1 cellular context compared by ENCODE assay signal in genomic region chr11:111926505-111927391, GRCh38.
TF ChIP-seq lines count a peak whose summit lies in the region.

No MANE protein-coding gene starts in this region.

TF ChIP-seq in HepG2, 621 proteins besides CTCF, POLR2A, EP300 and RAD21 (continued from another document and continues in another):
- TF ChIP-seq ZBED4 (CRISPR knock-in tag; IDR thresholded peaks at IDR 0.05; ENCODE audit: borderline replicate concordance) = 0 out of 2 replicates have a peak, but pooled peaks have one; percentile 47
- TF ChIP-seq ZSCAN5A (CRISPR knock-in tag; IDR thresholded peaks at IDR 0.05; ENCODE audit: borderline replicate concordance) = no peak
- TF ChIP-seq ZNF550 (CRISPR knock-in tag; IDR thresholded peaks at IDR 0.05; ENCODE audit: borderline replicate concordance) = no peak
- no peak for TF ChIP-seq AFF4 (CRISPR knock-in tag; IDR thresholded peaks at IDR 0.05)
- TF ChIP-seq THYN1 (CRISPR knock-in tag; IDR thresholded peaks at IDR 0.05; ENCODE audit: borderline replicate concordance, low read depth) = no peak
- TF ChIP-seq ZNF430 (CRISPR knock-in tag; IDR thresholded peaks at IDR 0.05) = peak; percentile 91; the same call in 1 of the 2 replicates
- 0 out of 2 replicates have a peak, but pooled peaks have one; percentile 36 for TF ChIP-seq NRL (CRISPR knock-in tag; IDR thresholded peaks at IDR 0.05; ENCODE audit: borderline replicate concordance)
- no peak; the same call in 1 of the 2 replicates for TF ChIP-seq GATA4 (IDR thresholded peaks at IDR 0.05; ENCODE audit: borderline replicate concordance, low read depth)
- TF ChIP-seq NFE2 (CRISPR knock-in tag; IDR thresholded peaks at IDR 0.05) = no peak
- no peak for TF ChIP-seq TMF1 (CRISPR knock-in tag; IDR thresholded peaks at IDR 0.05; ENCODE audit: low read depth)
- TF ChIP-seq ZNF891 (CRISPR knock-in tag; IDR thresholded peaks at IDR 0.05) = no peak; the same call in 1 of the 2 replicates
- peak; percentile 76 for TF ChIP-seq ZNF574 (CRISPR knock-in tag; IDR thresholded peaks at IDR 0.05)
- no peak; the same call in 1 of the 2 replicates for TF ChIP-seq ZNF335 (CRISPR knock-in tag; IDR thresholded peaks at IDR 0.05)
- no peak for TF ChIP-seq PAF1 (CRISPR knock-in tag; IDR thresholded peaks at IDR 0.05)
- TF ChIP-seq ZFX (CRISPR knock-in tag; IDR thresholded peaks at IDR 0.05; ENCODE audit: low read depth) = peak; percentile 89
- peak; percentile 51; the same call in 1 of the 2 replicates for TF ChIP-seq ELF1 (CRISPR knock-in tag; IDR thresholded peaks at IDR 0.05)
- no peak for TF ChIP-seq ZNF883 (CRISPR knock-in tag; IDR thresholded peaks at IDR 0.05; ENCODE audit: not compliant biosample characterization)
- no peak for TF ChIP-seq HCFC1 (IDR thresholded peaks at IDR 0.05; ENCODE audit: low read depth, low read length)
- TF ChIP-seq RBM22 (optimal IDR thresholded peaks at IDR 0.05; ENCODE audit: low read length) = no peak
- TF ChIP-seq ZNF331 (CRISPR knock-in tag; IDR thresholded peaks at IDR 0.05) = peak; percentile 49
- no peak for TF ChIP-seq ZSCAN12 (CRISPR knock-in tag; IDR thresholded peaks at IDR 0.05)
- TF ChIP-seq LBX2 (CRISPR knock-in tag; IDR thresholded peaks at IDR 0.05; ENCODE audit: borderline replicate concordance) = no peak
- TF ChIP-seq TBX2 (CRISPR knock-in tag; IDR thresholded peaks at IDR 0.05; ENCODE audit: borderline replicate concordance) = peak; percentile 68
- peak; percentile 46; the same call in 1 of the 2 replicates for TF ChIP-seq HIVEP1 (CRISPR knock-in tag; IDR thresholded peaks at IDR 0.05)
- no peak for TF ChIP-seq ZNF468 (CRISPR knock-in tag; IDR thresholded peaks at IDR 0.05)
- TF ChIP-seq ELK4 (CRISPR knock-in tag; IDR thresholded peaks at IDR 0.05; ENCODE audit: borderline replicate concordance) = no peak
- TF ChIP-seq HNRNPLL (IDR thresholded peaks at IDR 0.05; ENCODE audit: low read depth, low read length, poor library complexity, severe bottlenecking) = peak; percentile 86
- TF ChIP-seq ZNF207 (IDR thresholded peaks at IDR 0.05; ENCODE audit: borderline replicate concordance) = no peak
- no peak for TF ChIP-seq PAWR (CRISPR knock-in tag; IDR thresholded peaks at IDR 0.05; ENCODE audit: borderline replicate concordance)
- TF ChIP-seq ZBTB38 (CRISPR knock-in tag; IDR thresholded peaks at IDR 0.05) = no peak
- TF ChIP-seq PLRG1 (conservative IDR thresholded peaks at IDR 0.05) = no peak
- TF ChIP-seq HMGXB3 (CRISPR knock-in tag; IDR thresholded peaks at IDR 0.05; ENCODE audit: borderline replicate concordance) = peak; percentile 72; the same call in 1 of the 2 replicates
- no peak for TF ChIP-seq RARG (CRISPR knock-in tag; IDR thresholded peaks at IDR 0.05; ENCODE audit: low read depth)
- no peak for TF ChIP-seq TCF7 (IDR thresholded peaks at IDR 0.05; ENCODE audit: low read depth)
- TF ChIP-seq ZNF281 (CRISPR knock-in tag; IDR thresholded peaks at IDR 0.05; ENCODE audit: borderline replicate concordance) = peak; percentile 20; the same call in 1 of the 2 replicates
- no peak for TF ChIP-seq ZNF30 (CRISPR knock-in tag; IDR thresholded peaks at IDR 0.05)
- peak; percentile 56; the same call in 1 of the 2 replicates for TF ChIP-seq RXRB (CRISPR knock-in tag; IDR thresholded peaks at IDR 0.05; ENCODE audit: borderline replicate concordance)
- TF ChIP-seq ZNF776 (CRISPR knock-in tag; IDR thresholded peaks at IDR 0.05) = no peak
- no peak for TF ChIP-seq ZNF326 (CRISPR knock-in tag; IDR thresholded peaks at IDR 0.05; ENCODE audit: borderline replicate concordance)
- no peak for TF ChIP-seq HNRNPH1 (optimal IDR thresholded peaks at IDR 0.05; ENCODE audit: low read depth, low read length)
